Comparison of ENCODE assay signal across 9 cellular contexts in genomic region chr12:1590083-1590979, GRCh38. TPM values are rescaled to one million over a fixed set of nuclear protein-coding genes. Genes with fewer than 3 reads are reported as not detected.
DNase-seq lines count a peak whose midpoint lies in the region; ATAC-seq and TF ChIP-seq lines count a peak whose summit lies in the region.
"Had no signal": no experiment of that assay in that cellular context is flagged by ENCODE, and none has a peak within 500 bp of the region (broad histone marks: within the 10 kb centered on the region; RNA-seq: fewer than 3 reads in every experiment).

No MANE protein-coding gene starts in this region.

- H3K27me3 ChIP-seq in RWPE2 (ENCODE audit: insufficient read depth, poor library complexity, severe bottlenecking) (no peaks in the 10 kb centered on the region), fibroblast of lung (ENCODE audit: control insufficient read depth, insufficient read depth, low read length) (no peaks in the 10 kb centered on the region), neural cell (ENCODE audit: insufficient read depth, low read depth, low read length) (no peaks in the 10 kb centered on the region)
- H3K27me3 ChIP-seq: pancreas had no signal

- no peaks in the 10 kb centered on the region for H3K9me3 ChIP-seq in RWPE2 (ENCODE audit: severe bottlenecking)
- H3K9me3 ChIP-seq in fibroblast of lung (ENCODE audit: control insufficient read depth, insufficient read depth, low read depth, low read length): no peaks in the 10 kb centered on the region
- no peaks in the 10 kb centered on the region for H3K9me3 ChIP-seq in neural cell (ENCODE audit: low read length)
- H3K9me3 ChIP-seq: pancreas had no signal

- H3K4me3 ChIP-seq in RWPE2 (ENCODE audit: severe bottlenecking) (no peak overlapping the region), fibroblast of lung (replicated peaks in 1 of 4; ENCODE audit: control extremely low read depth in 1 of 4, insufficient read depth in 1 of 4, low read depth in 3 of 4, low read length in 4 of 4) (peak overlapping the region; percentile 16 to 76 (median 57)), neural cell (ENCODE audit: low read length) (peak overlapping the region; percentile 99)

- no peak for TF ChIP-seq EP300 in neural cell (conservative IDR thresholded peaks at IDR 0.05; ENCODE audit: poor library complexity, severe bottlenecking)

- peaks cover 7% of the 10 kb centered on the region for H3F3A ChIP-seq in neural cell (ENCODE audit: insufficient read depth, low read length, poor library complexity, severe bottlenecking)

- H3K9ac ChIP-seq in fibroblast of lung (ENCODE audit: insufficient read depth, low read length) (no peak overlapping the region), neural cell (ENCODE audit: low read length) (peak overlapping the region; percentile 84)

- no peaks in the 10 kb centered on the region for H3K9me2 ChIP-seq in neural cell (ENCODE audit: insufficient read depth, low read length)

- H3K27ac ChIP-seq in RWPE2 (ENCODE audit: poor library complexity, severe bottlenecking) (peak overlapping the region; percentile 1), fibroblast of lung (ENCODE audit: insufficient read depth, low read length) (no peak overlapping the region), neural cell (ENCODE audit: low read length) (no peak overlapping the region)

- H3K4me2 ChIP-seq in fibroblast of lung (ENCODE audit: extremely low read depth, insufficient read depth, low read length): peak overlapping the region; percentile 98
- H3K4me2 ChIP-seq in neural cell (ENCODE audit: low read length): peak overlapping the region; percentile 100

- peaks cover 2% of the 10 kb centered on the region for H4K20me1 ChIP-seq in fibroblast of lung (ENCODE audit: control insufficient read depth, extremely low read depth, insufficient read depth, low read length)
- peaks cover 51% of the 10 kb centered on the region for H4K20me1 ChIP-seq in neural cell (ENCODE audit: insufficient read depth)

- H3K4me1 ChIP-seq in RWPE2 (ENCODE audit: insufficient read depth, poor library complexity, severe bottlenecking) (peaks cover 27% of the 10 kb centered on the region), fibroblast of lung (ENCODE audit: control insufficient read depth, extremely low read depth, insufficient read depth, low read length) (peaks cover 19% of the 10 kb centered on the region)

- H2AFZ ChIP-seq in fibroblast of lung (ENCODE audit: low read length) (no peak overlapping the region), neural cell (ENCODE audit: low read depth, low read length) (no peak overlapping the region)

- peaks cover 7% of the 10 kb centered on the region; the same call in 1 of the 2 replicates for H3K36me3 ChIP-seq in RWPE2 (ENCODE audit: low read depth)
- H3K36me3 ChIP-seq in fibroblast of lung (ENCODE audit: control insufficient read depth, insufficient read depth, low read length): peaks cover 2% of the 10 kb centered on the region
- H3K36me3 ChIP-seq in neural cell (ENCODE audit: insufficient read depth, low read length): peaks cover 7% of the 10 kb centered on the region
- H3K36me3 ChIP-seq: pancreas had no signal

- DNase-seq in COLO829 (ENCODE audit: low spot score): peak; percentile 45
- no peak for DNase-seq in RWPE2 (ENCODE audit: low spot score)
- peak; percentile 78 to 90 for DNase-seq in fibroblast of lung (ENCODE audit: low read depth in 2 of 2)
- no peak for DNase-seq in NCI-H1436 (lab: John Stamatoyannopoulos, UW)
- DNase-seq: pancreas had no signal

- no peak for TF ChIP-seq CTCF in RWPE2 (IDR thresholded peaks at IDR 0.05; ENCODE audit: poor library complexity, severe bottlenecking)
- TF ChIP-seq CTCF in fibroblast of lung (conservative IDR thresholded peaks at IDR 0.05 in 1 of 2, IDR thresholded peaks at IDR 0.05 in 1 of 2; ENCODE audit: low read depth in 1 of 2, low read length in 2 of 2): no peak
- TF ChIP-seq CTCF in neural cell (IDR thresholded peaks at IDR 0.05; ENCODE audit: poor library complexity, severe bottlenecking): no peak

- H3K79me2 ChIP-seq in fibroblast of lung (ENCODE audit: control insufficient read depth, insufficient read depth, low read length): peaks cover 78% of the 10 kb centered on the region
- peaks cover 83% of the 10 kb centered on the region for H3K79me2 ChIP-seq in neural cell (replicated peaks; ENCODE audit: insufficient read depth, low read length)

- no peak for TF ChIP-seq RAD21 in neural cell (conservative IDR thresholded peaks at IDR 0.05)

- ATAC-seq in RWPE2 (ENCODE audit: low read depth) (no peak), HG02759 (IDR thresholded peaks at IDR 0.05; ENCODE audit: unreplicated experiment) (no peak), GM21528 (IDR thresholded peaks at IDR 0.05; ENCODE audit: low FRiP score, unreplicated experiment) (no peak), GM18517 (IDR thresholded peaks at IDR 0.05; ENCODE audit: unreplicated experiment) (no peak)

TF ChIP-seq in neural cell, 6 proteins besides CTCF, POLR2A, EP300 and RAD21:
- TF ChIP-seq, protein P1, sequence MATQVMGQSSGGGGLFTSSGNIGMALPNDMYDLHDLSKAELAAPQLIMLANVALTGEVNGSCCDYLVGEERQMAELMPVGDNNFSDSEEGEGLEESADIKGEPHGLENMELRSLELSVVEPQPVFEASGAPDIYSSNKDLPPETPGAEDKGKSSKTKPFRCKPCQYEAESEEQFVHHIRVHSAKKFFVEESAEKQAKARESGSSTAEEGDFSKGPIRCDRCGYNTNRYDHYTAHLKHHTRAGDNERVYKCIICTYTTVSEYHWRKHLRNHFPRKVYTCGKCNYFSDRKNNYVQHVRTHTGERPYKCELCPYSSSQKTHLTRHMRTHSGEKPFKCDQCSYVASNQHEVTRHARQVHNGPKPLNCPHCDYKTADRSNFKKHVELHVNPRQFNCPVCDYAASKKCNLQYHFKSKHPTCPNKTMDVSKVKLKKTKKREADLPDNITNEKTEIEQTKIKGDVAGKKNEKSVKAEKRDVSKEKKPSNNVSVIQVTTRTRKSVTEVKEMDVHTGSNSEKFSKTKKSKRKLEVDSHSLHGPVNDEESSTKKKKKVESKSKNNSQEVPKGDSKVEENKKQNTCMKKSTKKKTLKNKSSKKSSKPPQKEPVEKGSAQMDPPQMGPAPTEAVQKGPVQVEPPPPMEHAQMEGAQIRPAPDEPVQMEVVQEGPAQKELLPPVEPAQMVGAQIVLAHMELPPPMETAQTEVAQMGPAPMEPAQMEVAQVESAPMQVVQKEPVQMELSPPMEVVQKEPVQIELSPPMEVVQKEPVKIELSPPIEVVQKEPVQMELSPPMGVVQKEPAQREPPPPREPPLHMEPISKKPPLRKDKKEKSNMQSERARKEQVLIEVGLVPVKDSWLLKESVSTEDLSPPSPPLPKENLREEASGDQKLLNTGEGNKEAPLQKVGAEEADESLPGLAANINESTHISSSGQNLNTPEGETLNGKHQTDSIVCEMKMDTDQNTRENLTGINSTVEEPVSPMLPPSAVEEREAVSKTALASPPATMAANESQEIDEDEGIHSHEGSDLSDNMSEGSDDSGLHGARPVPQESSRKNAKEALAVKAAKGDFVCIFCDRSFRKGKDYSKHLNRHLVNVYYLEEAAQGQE (IDR thresholded peaks at IDR 0.05; ENCODE audit: borderline replicate concordance): no peak
- TF ChIP-seq POLR2AphosphoS5 (IDR thresholded peaks at IDR 0.05): peak; percentile 3

RNA-seq across cellular contexts. Expression of gene FBXL14, which starts 4.0 kb away (rescaled TPM):
- 6.4 TPM in 2 replicates for total RNA-seq in fibroblast of lung
- 2.6 and 3.7 TPM in 2 replicates for polyA plus RNA-seq in fibroblast of lung
- 3.0 and 4.7 TPM in 2 replicates for polyA plus RNA-seq in fibroblast of lung (2012)
- 5.9 and 6.7 TPM in 2 replicates for polyA minus RNA-seq in fibroblast of lung (ENCODE audit: low replicate concordance)
- 15.1 and 21.8 TPM in 2 replicates for polyA plus RNA-seq in neural cell
- polyA minus RNA-seq in neural cell: 49.3 and 63.3 TPM in 2 replicates

RNA-seq across cellular contexts. Expression of gene WNT5B, which starts 38.7 kb away (rescaled TPM):
- 40.3 and 105 TPM in 2 replicates for total RNA-seq in fibroblast of lung
- polyA plus RNA-seq in fibroblast of lung (46.9 and 86.1 TPM in 2 replicates), neural cell (17.0 and 17.4 TPM in 2 replicates)
- 61.7 and 116 TPM in 2 replicates for polyA plus RNA-seq in fibroblast of lung (2012)
- polyA minus RNA-seq in fibroblast of lung (ENCODE audit: low replicate concordance) (62.7 and 175 TPM in 2 replicates), neural cell (23.3 and 28.7 TPM in 2 replicates)

Comparison
In these comparisons a context has a peak if more than half of its experiments do, and no peak if none do; other contexts are left out.
1. DNase-seq: peak in COLO829 (single experiment) and fibroblast of lung (2 of 2); none in RWPE2 (single experiment) and NCI-H1436 (single experiment).